2 cellular contexts compared by ENCODE assay signal in the genomic region with DNA sequence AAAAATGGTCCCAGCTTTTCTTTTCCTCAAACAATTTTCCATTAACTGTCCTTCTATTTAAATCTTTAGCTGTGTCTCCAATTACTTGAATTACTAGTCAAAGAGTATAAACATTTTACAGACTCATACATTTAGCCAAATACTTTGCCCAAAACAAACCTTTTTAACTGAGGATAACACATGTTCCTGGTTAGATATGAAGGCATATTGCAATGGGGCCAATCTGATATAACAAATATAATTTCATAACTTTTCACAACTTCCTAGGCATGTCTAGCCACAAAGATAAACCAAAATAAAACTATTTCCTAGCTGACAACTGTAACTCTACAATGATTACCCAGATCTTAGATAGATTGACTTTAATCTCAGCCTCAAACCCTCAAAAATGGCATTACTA.
TF ChIP-seq lines count a peak whose summit lies in the region.

No MANE protein-coding gene starts in this region.

TF ChIP-seq in SK-N-SH, 30 proteins besides CTCF, POLR2A, EP300 and RAD21 (continued from another document):
- TF ChIP-seq IRF3 (IDR thresholded peaks at IDR 0.05; ENCODE audit: low read depth, low read length) (no peak), JUND (IDR thresholded peaks at IDR 0.05) (no peak)

TF ChIP-seq in SK-N-SH treated with all-trans-retinoic acid at 6 μM for 48 hours, 23 proteins besides CTCF, POLR2A, EP300 and RAD21 (continued from another document):
- TF ChIP-seq, protein P1, sequence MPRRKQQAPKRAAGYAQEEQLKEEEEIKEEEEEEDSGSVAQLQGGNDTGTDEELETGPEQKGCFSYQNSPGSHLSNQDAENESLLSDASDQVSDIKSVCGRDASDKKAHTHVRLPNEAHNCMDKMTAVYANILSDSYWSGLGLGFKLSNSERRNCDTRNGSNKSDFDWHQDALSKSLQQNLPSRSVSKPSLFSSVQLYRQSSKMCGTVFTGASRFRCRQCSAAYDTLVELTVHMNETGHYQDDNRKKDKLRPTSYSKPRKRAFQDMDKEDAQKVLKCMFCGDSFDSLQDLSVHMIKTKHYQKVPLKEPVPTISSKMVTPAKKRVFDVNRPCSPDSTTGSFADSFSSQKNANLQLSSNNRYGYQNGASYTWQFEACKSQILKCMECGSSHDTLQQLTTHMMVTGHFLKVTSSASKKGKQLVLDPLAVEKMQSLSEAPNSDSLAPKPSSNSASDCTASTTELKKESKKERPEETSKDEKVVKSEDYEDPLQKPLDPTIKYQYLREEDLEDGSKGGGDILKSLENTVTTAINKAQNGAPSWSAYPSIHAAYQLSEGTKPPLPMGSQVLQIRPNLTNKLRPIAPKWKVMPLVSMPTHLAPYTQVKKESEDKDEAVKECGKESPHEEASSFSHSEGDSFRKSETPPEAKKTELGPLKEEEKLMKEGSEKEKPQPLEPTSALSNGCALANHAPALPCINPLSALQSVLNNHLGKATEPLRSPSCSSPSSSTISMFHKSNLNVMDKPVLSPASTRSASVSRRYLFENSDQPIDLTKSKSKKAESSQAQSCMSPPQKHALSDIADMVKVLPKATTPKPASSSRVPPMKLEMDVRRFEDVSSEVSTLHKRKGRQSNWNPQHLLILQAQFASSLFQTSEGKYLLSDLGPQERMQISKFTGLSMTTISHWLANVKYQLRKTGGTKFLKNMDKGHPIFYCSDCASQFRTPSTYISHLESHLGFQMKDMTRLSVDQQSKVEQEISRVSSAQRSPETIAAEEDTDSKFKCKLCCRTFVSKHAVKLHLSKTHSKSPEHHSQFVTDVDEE (CRISPR knock-in tag; IDR thresholded peaks at IDR 0.05): peak; percentile 37; the same call in 1 of the 2 replicates
- TF ChIP-seq ZFP3 (CRISPR knock-in tag; IDR thresholded peaks at IDR 0.05): no peak
- TF ChIP-seq PATZ1 (CRISPR knock-in tag; IDR thresholded peaks at IDR 0.05; ENCODE audit: borderline replicate concordance): no peak
- no peak for TF ChIP-seq CSDC2 (CRISPR knock-in tag; IDR thresholded peaks at IDR 0.05)
- TF ChIP-seq GLIS3 (CRISPR knock-in tag; IDR thresholded peaks at IDR 0.05): no peak
TF ChIP-seq in SK-N-SH treated with all-trans-retinoic acid at 6 μM for 48 hours: peak in this region for 3.
